9 cellular contexts compared by ENCODE assay signal in genomic region chr5:79109527-79110492, GRCh38. TPM values are rescaled to one million over a fixed set of nuclear protein-coding genes. Genes with fewer than 3 reads are reported as not detected.
DNase-seq lines count a peak whose midpoint lies in the region; ATAC-seq, FAIRE-seq and TF ChIP-seq lines count a peak whose summit lies in the region.
"Had no signal": no experiment of that assay in that cellular context is flagged by ENCODE, and none has a peak within 500 bp of the region (broad histone marks: within the 10 kb centered on the region; RNA-seq: fewer than 3 reads in every experiment).

No MANE protein-coding gene starts in this region.

- H3K27ac Mint-ChIP-seq in Calu3 (ENCODE audit: unreplicated experiment), result no peak overlapping the region
- no peak overlapping the region for H3K27ac Mint-ChIP-seq in activated naive CD4-positive, alpha-beta T cell treated with anti-CD3 and anti-CD28 coated beads, Interleukin-2, amount 50 U/mL, for 72 hours
- peak overlapping the region in 1 of 10 donors; percentile 26 for H3K27ac Mint-ChIP-seq in naive thymus-derived CD8-positive, alpha-beta T cell

- H3K4me1 Mint-ChIP-seq in Calu3 (ENCODE audit: low read depth, unreplicated experiment), result no peaks in the 10 kb centered on the region
- peaks cover 0 to 5% (median 1%) of the 10 kb centered on the region in 4 donors for H3K4me1 Mint-ChIP-seq in naive thymus-derived CD8-positive, alpha-beta T cell

- ATAC-seq in activated naive CD4-positive, alpha-beta T cell treated with anti-CD3 and anti-CD28 coated beads, Interleukin-2, amount 50 U/mL, for 72 hours, result peak; percentile 63 to 69
- peak; percentile 59 to 62 for ATAC-seq in naive thymus-derived CD8-positive, alpha-beta T cell
- no peak for ATAC-seq in HG03457 (IDR thresholded peaks at IDR 0.05; ENCODE audit: unreplicated experiment)

- TF ChIP-seq POLR2A in H54 (IDR thresholded peaks at IDR 0.05; ENCODE audit: low read depth, low read length), result no peak

- CTCF ChIA-PET in Calu3 (lab: Charles Lee), result interaction anchor here (0.8 kb wide), 1 partner anchor 85 kb away, joined by 3 read pairs; no protein-coding TSS in a partner anchor

- POLR2A ChIA-PET in naive thymus-derived CD8-positive, alpha-beta T cell (lab: Charles Lee), result no interaction called here

- no TSS peak for BruUV-seq in Calu3 (replicated peaks; lab: Mats Ljungman, UMichigan)

- no peaks in the 10 kb centered on the region for H3K9me3 Mint-ChIP-seq in Calu3 (ENCODE audit: low read depth, unreplicated experiment)
- H3K9me3 Mint-ChIP-seq in activated naive CD4-positive, alpha-beta T cell treated with anti-CD3 and anti-CD28 coated beads, Interleukin-2, amount 50 U/mL, for 72 hours, result no peaks in the 10 kb centered on the region
- no peaks in the 10 kb centered on the region for H3K9me3 Mint-ChIP-seq in naive thymus-derived CD8-positive, alpha-beta T cell

- H3K27me3 Mint-ChIP-seq in Calu3 (ENCODE audit: unreplicated experiment), result peaks cover 90% of the 10 kb centered on the region
- peaks cover 24 to 74% (median 37%) of the 10 kb centered on the region in 5 donors for H3K27me3 Mint-ChIP-seq in naive thymus-derived CD8-positive, alpha-beta T cell

- TF ChIP-seq CTCF in Calu3 (IDR thresholded peaks at IDR 0.05; ENCODE audit: unreplicated experiment), result peak; percentile 63

- intact Hi-C loops in Calu3 (cut with micrococcal nuclease; ENCODE audit: unreplicated experiment), result loop anchor here (1.0 kb wide), 1 partner anchor 85 kb away; no protein-coding TSS in a partner anchor

- H3K36me3 Mint-ChIP-seq in Calu3 (ENCODE audit: insufficient read depth, unreplicated experiment), result peaks cover 4% of the 10 kb centered on the region
- no peaks in the 10 kb centered on the region for H3K36me3 Mint-ChIP-seq in activated naive CD4-positive, alpha-beta T cell treated with anti-CD3 and anti-CD28 coated beads, Interleukin-2, amount 50 U/mL, for 72 hours
- peaks cover 0 to 2% (median 0%) of the 10 kb centered on the region in 3 donors for H3K36me3 Mint-ChIP-seq in naive thymus-derived CD8-positive, alpha-beta T cell

- no peak overlapping the region for H3K4me3 Mint-ChIP-seq in Calu3 (ENCODE audit: low read depth, unreplicated experiment)
- H3K4me3 Mint-ChIP-seq in naive thymus-derived CD8-positive, alpha-beta T cell, result no peak overlapping the region

- peak; percentile 52 for DNase-seq in Calu3
- peak; percentile 26 for DNase-seq in LoVo (ENCODE audit: low spot score)
- DNase-seq in activated naive CD4-positive, alpha-beta T cell treated with anti-CD3 and anti-CD28 coated beads, Interleukin-2, amount 50 U/mL, for 72 hours (ENCODE audit: low spot score in 2 of 2), result peak in 1 of 2 donors; percentile 12
- peak in 6 of 10 donors; percentile 10 to 64 (median 26) for DNase-seq in naive thymus-derived CD8-positive, alpha-beta T cell
- DNase-seq in H54 (ENCODE audit: insufficient read length, low spot score), result no peak
- DNase-seq in NCI-H146 treated with DMSO at 0.1 percent for 48 hours (lab: John Stamatoyannopoulos, UW; ENCODE audit: unreplicated experiment), result no peak
- no peak for DNase-seq in anterior cingulate cortex (lab: John Stamatoyannopoulos, UW)

- FAIRE-seq in H54 (lab: Jason Lieb, UNC), result no peak
- FAIRE-seq: colon had no signal

RNA-seq across cellular contexts. Expression of gene BHMT, which starts 1.8 kb away (rescaled TPM):
- total RNA-seq in Calu3 (2022), result not detected in 2 replicates
- total RNA-seq in activated naive CD4-positive, alpha-beta T cell treated with anti-CD3 and anti-CD28 coated beads, Interleukin-2, amount 50 U/mL, for 72 hours, result not detected
- not detected for total RNA-seq in naive thymus-derived CD8-positive, alpha-beta T cell
- polyA plus RNA-seq in naive thymus-derived CD8-positive, alpha-beta T cell, result not detected

RNA-seq across cellular contexts. Expression of gene BHMT2, which starts 40.2 kb away (rescaled TPM):
- total RNA-seq in Calu3 (2022), result not detected in 2 replicates
- not detected for total RNA-seq in activated naive CD4-positive, alpha-beta T cell treated with anti-CD3 and anti-CD28 coated beads, Interleukin-2, amount 50 U/mL, for 72 hours
- total RNA-seq in naive thymus-derived CD8-positive, alpha-beta T cell, result not detected
- not detected for polyA plus RNA-seq in naive thymus-derived CD8-positive, alpha-beta T cell

RNA-seq across cellular contexts. Expression of gene DMGDH, which starts 40.3 kb away (rescaled TPM):
- 1.1 and 1.3 TPM in 2 replicates for total RNA-seq in Calu3 (2022)
- 1 to 10 TPM in 1 of 2 donors, not detected in 1; 2.7 TPM for total RNA-seq in activated naive CD4-positive, alpha-beta T cell treated with anti-CD3 and anti-CD28 coated beads, Interleukin-2, amount 50 U/mL, for 72 hours
- total RNA-seq in naive thymus-derived CD8-positive, alpha-beta T cell, result under 1 TPM in 1 of 2 experiments, not detected in 1; 0.99 TPM
- under 1 TPM in 2 of 3 donors, not detected in 1; 0.12 to 0.23 TPM for polyA plus RNA-seq in naive thymus-derived CD8-positive, alpha-beta T cell

Comparison
In these comparisons a context has a peak if more than half of its experiments do, and no peak if none do; other contexts are left out.
1. DNase-seq: peak in Calu3 (single experiment), LoVo (single experiment) and naive thymus-derived CD8-positive, alpha-beta T cell (6 of 10); none in H54 (single experiment), NCI-H146 treated with DMSO at 0.1 percent for 48 hours (single experiment) and anterior cingulate cortex (0 of 58).